Comparison of ENCODE assay signal across 19 cellular contexts in genomic region chr3:126340081-126340511, GRCh38. TPM values are rescaled to one million over a fixed set of nuclear protein-coding genes. Genes with fewer than 3 reads are reported as not detected.
DNase-seq lines count a peak whose midpoint lies in the region; ATAC-seq and TF ChIP-seq lines count a peak whose summit lies in the region.
"Had no signal": no experiment of that assay in that cellular context is flagged by ENCODE, and none has a peak within 500 bp of the region (broad histone marks: within the 10 kb centered on the region; RNA-seq: fewer than 3 reads in every experiment).

No MANE protein-coding gene starts in this region.

- H3K27ac Mint-ChIP-seq in neural crest cell (ENCODE audit: unreplicated experiment), result peak overlapping the region; percentile 43
- H3K27ac Mint-ChIP-seq: activated naive CD4-positive, alpha-beta T cell treated with anti-CD3 and anti-CD28 coated beads, Interleukin-2, amount 50 U/mL, for 24 hours; CD4-positive, alpha-beta memory T cell; GM23338; stimulated activated naive CD8-positive, alpha-beta T cell treated with anti-CD3 and anti-CD28 coated beads, Interleukin-15, Interleukin-2, amounts not matched to agents 100 ng/mL and 50 ng/mL, for 24 hours had no signal

- intact Hi-C loops in upper lobe of right lung (cut with DNase I), result no loop called here
- intact Hi-C loops in left colon (cut with DNase I, micrococcal nuclease), result no loop called here

- no peak overlapping the region for H3K27ac ChIP-seq in upper lobe of right lung
- H3K27ac ChIP-seq: 22Rv1, KMS-11, RWPE1 had no signal

- H3K4me1 Mint-ChIP-seq in neural crest cell, result peaks cover 16% of the 10 kb centered on the region
- H3K4me1 Mint-ChIP-seq: activated naive CD4-positive, alpha-beta T cell treated with anti-CD3 and anti-CD28 coated beads, Interleukin-2, amount 50 U/mL, for 24 hours; CD4-positive, alpha-beta memory T cell had no signal

- H3K4me3 ChIP-seq in fibroblast of the aortic adventitia (ENCODE audit: low read depth, low read length) (no peak overlapping the region), upper lobe of right lung (no peak overlapping the region)
- H3K4me3 ChIP-seq: GM23338 had no signal

- H3K36me3 Mint-ChIP-seq in neural crest cell (ENCODE audit: low read depth), result no peaks in the 10 kb centered on the region
- H3K36me3 Mint-ChIP-seq: activated naive CD4-positive, alpha-beta T cell treated with anti-CD3 and anti-CD28 coated beads, Interleukin-2, amount 50 U/mL, for 24 hours; CD4-positive, alpha-beta memory T cell had no signal

- peak; percentile 14 for DNase-seq in activated CD4-positive, CD25-positive, alpha-beta regulatory T cell treated with anti-CD3 and anti-CD28 coated beads, Interleukin-2, amount 50 U/mL, for 72 hours
- no peak for DNase-seq in activated CD4-positive, CD25-positive, alpha-beta regulatory T cell (lab: John Stamatoyannopoulos, UW)
- peak; percentile 78 for DNase-seq in fibroblast of the aortic adventitia (ENCODE audit: low read depth)
- DNase-seq in neural crest cell (ENCODE audit: low read depth, low spot score), result no peak
- peak; percentile 56 for DNase-seq in upper lobe of right lung
- no peak for DNase-seq in amniotic stem cell (lab: John Stamatoyannopoulos, UW)
- DNase-seq in nucleus accumbens (lab: John Stamatoyannopoulos, UW), result no peak
- DNase-seq in left colon, result no peak
- DNase-seq: CD4-positive, alpha-beta memory T cell; NCI-H2029; NCI-H82 had no signal

- no peaks in the 10 kb centered on the region for H3K9me3 Mint-ChIP-seq in neural crest cell
- H3K9me3 Mint-ChIP-seq: activated naive CD4-positive, alpha-beta T cell treated with anti-CD3 and anti-CD28 coated beads, Interleukin-2, amount 50 U/mL, for 24 hours; GM23338; stimulated activated naive CD8-positive, alpha-beta T cell treated with anti-CD3 and anti-CD28 coated beads, Interleukin-15, Interleukin-2, amounts not matched to agents 100 ng/mL and 50 ng/mL, for 24 hours had no signal

- H3K36me3 ChIP-seq in upper lobe of right lung, result no peaks in the 10 kb centered on the region

- H3K9me3 ChIP-seq in upper lobe of right lung, result no peaks in the 10 kb centered on the region

- no peaks in the 10 kb centered on the region for H3K27me3 ChIP-seq in upper lobe of right lung

- no peaks in the 10 kb centered on the region for H3K27me3 Mint-ChIP-seq in neural crest cell (ENCODE audit: low read depth)

- H3K4me1 ChIP-seq in upper lobe of right lung, result peaks cover 3% of the 10 kb centered on the region

- TF ChIP-seq CTCF in fibroblast of the aortic adventitia (IDR thresholded peaks at IDR 0.05; ENCODE audit: insufficient read depth, low read length) (no peak), neural crest cell (conservative IDR thresholded peaks at IDR 0.05) (no peak), upper lobe of right lung (IDR thresholded peaks at IDR 0.05) (no peak)

- peak; percentile 3 for ATAC-seq in upper lobe of right lung
- no peak for ATAC-seq in left colon
- ATAC-seq: GM23338 had no signal

- H3K4me3 Mint-ChIP-seq in neural crest cell, result no peak overlapping the region
- H3K4me3 Mint-ChIP-seq: activated naive CD4-positive, alpha-beta T cell treated with anti-CD3 and anti-CD28 coated beads, Interleukin-2, amount 50 U/mL, for 24 hours; CD4-positive, alpha-beta memory T cell; GM23338; stimulated activated naive CD8-positive, alpha-beta T cell treated with anti-CD3 and anti-CD28 coated beads, Interleukin-15, Interleukin-2, amounts not matched to agents 100 ng/mL and 50 ng/mL, for 24 hours had no signal

RNA-seq across cellular contexts. Expression of gene KLF15, which starts 17.1 kb away (rescaled TPM):
- total RNA-seq in fibroblast of the aortic adventitia (ENCODE audit: low replicate concordance), result 1.5 and 3.2 TPM in 2 replicates
- 18.0 and 19.3 TPM in 2 replicates for total RNA-seq in neural crest cell
- 44.6 TPM for total RNA-seq in upper lobe of right lung
- 1 to 10 TPM; 1.6 TPM for total RNA-seq in left colon

RNA-seq across cellular contexts. Expression of gene CFAP100, which starts 54.6 kb away (rescaled TPM):
- total RNA-seq in fibroblast of the aortic adventitia (ENCODE audit: low replicate concordance) (not detected in 2 replicates), neural crest cell (1.1 and 1.7 TPM in 2 replicates), upper lobe of right lung (not detected), left colon (not detected)
- total RNA-seq: activated CD8-positive, alpha-beta memory T cell treated with anti-CD3 and anti-CD28 coated beads for 36 hours; CD4-positive, alpha-beta memory T cell; fibroblast of villous mesenchyme had no signal

Comparison
In these comparisons a context has a peak if more than half of its experiments do, and no peak if none do; other contexts are left out.
1. DNase-seq: peak in activated CD4-positive, CD25-positive, alpha-beta regulatory T cell treated with anti-CD3 and anti-CD28 coated beads, Interleukin-2, amount 50 U/mL, for 72 hours (single experiment), fibroblast of the aortic adventitia (single experiment) and upper lobe of right lung (single experiment); none in activated CD4-positive, CD25-positive, alpha-beta regulatory T cell (0 of 4), neural crest cell (single experiment), amniotic stem cell (single experiment), nucleus accumbens (0 of 56) and left colon (0 of 2).